In the genomic region with DNA sequence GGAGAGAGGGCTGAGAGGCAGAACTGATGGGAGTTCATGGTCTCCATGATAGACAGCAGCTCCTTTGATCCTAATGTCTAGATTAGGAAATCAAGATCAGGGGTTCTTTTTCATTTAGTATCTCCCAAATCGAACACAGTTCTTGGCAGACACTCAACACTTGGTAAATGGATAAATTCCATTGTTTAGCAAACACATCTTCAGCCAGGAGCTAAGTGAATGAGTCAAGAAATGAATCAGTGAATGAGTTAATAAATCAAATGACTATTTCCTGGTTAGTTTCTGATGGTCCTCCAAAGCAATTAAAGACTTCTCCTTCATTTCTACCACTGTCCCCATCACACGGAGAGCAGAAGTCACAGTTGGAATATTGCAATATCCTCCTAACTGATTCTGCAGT, we compare ENCODE assay signal across 1 cellular context.
TF ChIP-seq lines count a peak whose summit lies in the region.

No MANE protein-coding gene starts in this region.

TF ChIP-seq in H1, 55 proteins besides CTCF, POLR2A, EP300 and RAD21 (continued from another document):
- TF ChIP-seq, protein P1, sequence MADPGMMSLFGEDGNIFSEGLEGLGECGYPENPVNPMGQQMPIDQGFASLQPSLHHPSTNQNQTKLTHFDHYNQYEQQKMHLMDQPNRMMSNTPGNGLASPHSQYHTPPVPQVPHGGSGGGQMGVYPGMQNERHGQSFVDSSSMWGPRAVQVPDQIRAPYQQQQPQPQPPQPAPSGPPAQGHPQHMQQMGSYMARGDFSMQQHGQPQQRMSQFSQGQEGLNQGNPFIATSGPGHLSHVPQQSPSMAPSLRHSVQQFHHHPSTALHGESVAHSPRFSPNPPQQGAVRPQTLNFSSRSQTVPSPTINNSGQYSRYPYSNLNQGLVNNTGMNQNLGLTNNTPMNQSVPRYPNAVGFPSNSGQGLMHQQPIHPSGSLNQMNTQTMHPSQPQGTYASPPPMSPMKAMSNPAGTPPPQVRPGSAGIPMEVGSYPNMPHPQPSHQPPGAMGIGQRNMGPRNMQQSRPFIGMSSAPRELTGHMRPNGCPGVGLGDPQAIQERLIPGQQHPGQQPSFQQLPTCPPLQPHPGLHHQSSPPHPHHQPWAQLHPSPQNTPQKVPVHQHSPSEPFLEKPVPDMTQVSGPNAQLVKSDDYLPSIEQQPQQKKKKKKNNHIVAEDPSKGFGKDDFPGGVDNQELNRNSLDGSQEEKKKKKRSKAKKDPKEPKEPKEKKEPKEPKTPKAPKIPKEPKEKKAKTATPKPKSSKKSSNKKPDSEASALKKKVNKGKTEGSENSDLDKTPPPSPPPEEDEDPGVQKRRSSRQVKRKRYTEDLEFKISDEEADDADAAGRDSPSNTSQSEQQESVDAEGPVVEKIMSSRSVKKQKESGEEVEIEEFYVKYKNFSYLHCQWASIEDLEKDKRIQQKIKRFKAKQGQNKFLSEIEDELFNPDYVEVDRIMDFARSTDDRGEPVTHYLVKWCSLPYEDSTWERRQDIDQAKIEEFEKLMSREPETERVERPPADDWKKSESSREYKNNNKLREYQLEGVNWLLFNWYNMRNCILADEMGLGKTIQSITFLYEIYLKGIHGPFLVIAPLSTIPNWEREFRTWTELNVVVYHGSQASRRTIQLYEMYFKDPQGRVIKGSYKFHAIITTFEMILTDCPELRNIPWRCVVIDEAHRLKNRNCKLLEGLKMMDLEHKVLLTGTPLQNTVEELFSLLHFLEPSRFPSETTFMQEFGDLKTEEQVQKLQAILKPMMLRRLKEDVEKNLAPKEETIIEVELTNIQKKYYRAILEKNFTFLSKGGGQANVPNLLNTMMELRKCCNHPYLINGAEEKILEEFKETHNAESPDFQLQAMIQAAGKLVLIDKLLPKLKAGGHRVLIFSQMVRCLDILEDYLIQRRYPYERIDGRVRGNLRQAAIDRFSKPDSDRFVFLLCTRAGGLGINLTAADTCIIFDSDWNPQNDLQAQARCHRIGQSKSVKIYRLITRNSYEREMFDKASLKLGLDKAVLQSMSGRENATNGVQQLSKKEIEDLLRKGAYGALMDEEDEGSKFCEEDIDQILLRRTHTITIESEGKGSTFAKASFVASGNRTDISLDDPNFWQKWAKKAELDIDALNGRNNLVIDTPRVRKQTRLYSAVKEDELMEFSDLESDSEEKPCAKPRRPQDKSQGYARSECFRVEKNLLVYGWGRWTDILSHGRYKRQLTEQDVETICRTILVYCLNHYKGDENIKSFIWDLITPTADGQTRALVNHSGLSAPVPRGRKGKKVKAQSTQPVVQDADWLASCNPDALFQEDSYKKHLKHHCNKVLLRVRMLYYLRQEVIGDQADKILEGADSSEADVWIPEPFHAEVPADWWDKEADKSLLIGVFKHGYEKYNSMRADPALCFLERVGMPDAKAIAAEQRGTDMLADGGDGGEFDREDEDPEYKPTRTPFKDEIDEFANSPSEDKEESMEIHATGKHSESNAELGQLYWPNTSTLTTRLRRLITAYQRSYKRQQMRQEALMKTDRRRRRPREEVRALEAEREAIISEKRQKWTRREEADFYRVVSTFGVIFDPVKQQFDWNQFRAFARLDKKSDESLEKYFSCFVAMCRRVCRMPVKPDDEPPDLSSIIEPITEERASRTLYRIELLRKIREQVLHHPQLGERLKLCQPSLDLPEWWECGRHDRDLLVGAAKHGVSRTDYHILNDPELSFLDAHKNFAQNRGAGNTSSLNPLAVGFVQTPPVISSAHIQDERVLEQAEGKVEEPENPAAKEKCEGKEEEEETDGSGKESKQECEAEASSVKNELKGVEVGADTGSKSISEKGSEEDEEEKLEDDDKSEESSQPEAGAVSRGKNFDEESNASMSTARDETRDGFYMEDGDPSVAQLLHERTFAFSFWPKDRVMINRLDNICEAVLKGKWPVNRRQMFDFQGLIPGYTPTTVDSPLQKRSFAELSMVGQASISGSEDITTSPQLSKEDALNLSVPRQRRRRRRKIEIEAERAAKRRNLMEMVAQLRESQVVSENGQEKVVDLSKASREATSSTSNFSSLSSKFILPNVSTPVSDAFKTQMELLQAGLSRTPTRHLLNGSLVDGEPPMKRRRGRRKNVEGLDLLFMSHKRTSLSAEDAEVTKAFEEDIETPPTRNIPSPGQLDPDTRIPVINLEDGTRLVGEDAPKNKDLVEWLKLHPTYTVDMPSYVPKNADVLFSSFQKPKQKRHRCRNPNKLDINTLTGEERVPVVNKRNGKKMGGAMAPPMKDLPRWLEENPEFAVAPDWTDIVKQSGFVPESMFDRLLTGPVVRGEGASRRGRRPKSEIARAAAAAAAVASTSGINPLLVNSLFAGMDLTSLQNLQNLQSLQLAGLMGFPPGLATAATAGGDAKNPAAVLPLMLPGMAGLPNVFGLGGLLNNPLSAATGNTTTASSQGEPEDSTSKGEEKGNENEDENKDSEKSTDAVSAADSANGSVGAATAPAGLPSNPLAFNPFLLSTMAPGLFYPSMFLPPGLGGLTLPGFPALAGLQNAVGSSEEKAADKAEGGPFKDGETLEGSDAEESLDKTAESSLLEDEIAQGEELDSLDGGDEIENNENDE (IDR thresholded peaks at IDR 0.05; ENCODE audit: insufficient replicate concordance, low read length) = no peak
- TF ChIP-seq POU5F1 (IDR thresholded peaks at IDR 0.05; ENCODE audit: low read depth, low read length) (no peak), TCF12 (IDR thresholded peaks at IDR 0.05; ENCODE audit: low read depth, low read length) (no peak)
